In genomic region chr17:38851434-38851833, GRCh38 we compare ENCODE assay signal across 9 cellular contexts. TPM values are rescaled to one million over a fixed set of nuclear protein-coding genes. Genes with fewer than 3 reads are reported as not detected.
DNase-seq lines count a peak whose midpoint lies in the region; ATAC-seq, FAIRE-seq and TF ChIP-seq lines count a peak whose summit lies in the region.
"Had no signal": no experiment of that assay in that cellular context is flagged by ENCODE, and none has a peak within 500 bp of the region (broad histone marks: within the 10 kb centered on the region; RNA-seq: fewer than 3 reads in every experiment).

No MANE protein-coding gene starts in this region.

- H3K4me3 ChIP-seq in keratinocyte (ENCODE audit: control insufficient read depth in 2 of 3, extremely low read depth in 1 of 3, insufficient read depth in 2 of 3, low read depth in 1 of 3, low read length in 3 of 3): peak overlapping the region; percentile 67 to 100 (median 100)
- H3K4me3 ChIP-seq in suprapubic skin: peak overlapping the region; percentile 63
- peak overlapping the region in 1 of 4 donors; percentile 88 for H3K4me3 ChIP-seq in adrenal gland

- H3K9me3 Mint-ChIP-seq in activated T-cell treated with anti-CD3 and anti-CD28 coated beads, Interleukin-2, amount 50 U/mL, for 4 hours: no peaks in the 10 kb centered on the region
- H3K9me3 Mint-ChIP-seq in activated T-helper 2 cell treated with anti-CD3 and anti-CD28 coated beads, Interferon-gamma antibody, Interleukin-2, Interleukin-4, amounts not matched to agents 10 μg/mL and 5 μg/mL and 100 μg/mL, durations not matched to agents 14 hours and 24 hours and 36 hours: no peaks in the 10 kb centered on the region

- H4K20me1 ChIP-seq in keratinocyte (ENCODE audit: control insufficient read depth, extremely low read depth, insufficient read depth, low read length): peaks cover 36% of the 10 kb centered on the region

- H3K27me3 Mint-ChIP-seq in activated T-cell treated with anti-CD3 and anti-CD28 coated beads, Interleukin-2, amount 50 U/mL, for 4 hours (ENCODE audit: low read depth): no peaks in the 10 kb centered on the region
- no peaks in the 10 kb centered on the region for H3K27me3 Mint-ChIP-seq in activated T-helper 2 cell treated with anti-CD3 and anti-CD28 coated beads, Interferon-gamma antibody, Interleukin-2, Interleukin-4, amounts not matched to agents 10 μg/mL and 5 μg/mL and 100 μg/mL, durations not matched to agents 14 hours and 24 hours and 36 hours (ENCODE audit: low read depth)

- peaks cover 3% of the 10 kb centered on the region for H3K9me1 ChIP-seq in keratinocyte (ENCODE audit: control insufficient read depth, extremely low read depth, insufficient read depth, low read length)

- H3K4me3 Mint-ChIP-seq in activated T-cell treated with anti-CD3 and anti-CD28 coated beads, Interleukin-2, amount 50 U/mL, for 4 hours: peak overlapping the region; percentile 99
- H3K4me3 Mint-ChIP-seq in activated T-helper 2 cell treated with anti-CD3 and anti-CD28 coated beads, Interferon-gamma antibody, Interleukin-2, Interleukin-4, amounts not matched to agents 10 μg/mL and 5 μg/mL and 100 μg/mL, durations not matched to agents 14 hours and 24 hours and 36 hours (ENCODE audit: low read depth): peak overlapping the region; percentile 98

- TF ChIP-seq EP300 in suprapubic skin (IDR thresholded peaks at IDR 0.05): no peak

- peak overlapping the region; percentile 99 for H3K9ac ChIP-seq in keratinocyte (ENCODE audit: control insufficient read depth, extremely low read depth, insufficient read depth, low read length)

- peaks cover 36% of the 10 kb centered on the region for H3K4me1 Mint-ChIP-seq in activated T-cell treated with anti-CD3 and anti-CD28 coated beads, Interleukin-2, amount 50 U/mL, for 4 hours (ENCODE audit: low read depth)
- peaks cover 26% of the 10 kb centered on the region for H3K4me1 Mint-ChIP-seq in activated T-helper 2 cell treated with anti-CD3 and anti-CD28 coated beads, Interferon-gamma antibody, Interleukin-2, Interleukin-4, amounts not matched to agents 10 μg/mL and 5 μg/mL and 100 μg/mL, durations not matched to agents 14 hours and 24 hours and 36 hours (ENCODE audit: low read depth)

- intact Hi-C loops in activated T-helper 2 cell treated with anti-CD3 and anti-CD28 coated beads, Interferon-gamma antibody, Interleukin-2, Interleukin-4, amounts not matched to agents 10 μg/mL and 5 μg/mL and 100 μg/mL, durations not matched to agents 14 hours and 24 hours and 36 hours (cut with micrococcal nuclease): loop anchor here (5.0 kb wide), 2 partner anchors 149 to 301 kb away; partner anchors contain the start of gene PLXDC1
- intact Hi-C loops in adrenal gland (cut with DNase I): no loop called here

- H2AFZ ChIP-seq in keratinocyte (ENCODE audit: control insufficient read depth, low read length): no peak overlapping the region

- H3K9me3 ChIP-seq in keratinocyte (ENCODE audit: control insufficient read depth, low read depth, low read length): no peaks in the 10 kb centered on the region
- no peaks in the 10 kb centered on the region for H3K9me3 ChIP-seq in suprapubic skin
- no peaks in the 10 kb centered on the region for H3K9me3 ChIP-seq in adrenal gland (replicated peaks in 1 of 3)

- peaks cover 22% of the 10 kb centered on the region for H3K4me1 ChIP-seq in keratinocyte (ENCODE audit: control insufficient read depth, extremely low read depth, insufficient read depth, low read length)
- H3K4me1 ChIP-seq in suprapubic skin: peaks cover 25% of the 10 kb centered on the region
- H3K4me1 ChIP-seq in adrenal gland (replicated peaks in 1 of 2): peaks cover 24 to 32% of the 10 kb centered on the region in 2 donors

- peaks cover 37% of the 10 kb centered on the region for H3K79me2 ChIP-seq in keratinocyte (ENCODE audit: control insufficient read depth, insufficient read depth, low read length)

- H3K27ac ChIP-seq in keratinocyte (ENCODE audit: control insufficient read depth, insufficient read depth, low read length): peak overlapping the region; percentile 8
- H3K27ac ChIP-seq in suprapubic skin: no peak overlapping the region
- peak overlapping the region in 1 of 5 donors; percentile 2 for H3K27ac ChIP-seq in adrenal gland

- peaks cover 25 to 49% of the 10 kb centered on the region in 2 experiments for H3K36me3 ChIP-seq in keratinocyte (ENCODE audit: control insufficient read depth in 2 of 2, extremely low read depth in 1 of 2, insufficient read depth in 2 of 2, low read length in 2 of 2)
- H3K36me3 ChIP-seq in suprapubic skin: peaks cover 48% of the 10 kb centered on the region
- peaks cover 0 to 50% of the 10 kb centered on the region in 2 donors for H3K36me3 ChIP-seq in adrenal gland (replicated peaks in 1 of 2)

- H3K27ac Mint-ChIP-seq in activated T-helper 2 cell treated with anti-CD3 and anti-CD28 coated beads, Interferon-gamma antibody, Interleukin-2, Interleukin-4, amounts not matched to agents 10 μg/mL and 5 μg/mL and 100 μg/mL, durations not matched to agents 14 hours and 24 hours and 36 hours: peak overlapping the region; percentile 61

- WGBS in suprapubic skin: 38% methylated on average over 2 of the region's 2 CpGs
- 26 to 49% (median 34%) methylated on average over 2 of the region's 2 CpGs for WGBS in adrenal gland, 4 donors

- ATAC-seq in activated T-cell treated with anti-CD3 and anti-CD28 coated beads, Interleukin-2, amount 50 U/mL, for 4 hours: no peak
- ATAC-seq in GM21381 (IDR thresholded peaks at IDR 0.05; ENCODE audit: unreplicated experiment): no peak

- peak overlapping the region; percentile 87 for H3K4me2 ChIP-seq in keratinocyte (ENCODE audit: control insufficient read depth, extremely low read depth, insufficient read depth, low read depth, low read length)

- no peak for DNase-seq in activated T-cell treated with anti-CD3 and anti-CD28 coated beads, Interleukin-2, amount 50 U/mL, for 4 hours
- no peak for DNase-seq in activated T-cell treated with anti-CD3 and anti-CD28 coated beads, Interleukin-2, amount 50 U/mL, for 48 hours
- DNase-seq in activated T-helper 2 cell treated with anti-CD3 and anti-CD28 coated beads, Interferon-gamma antibody, Interleukin-2, Interleukin-4, amounts not matched to agents 10 μg/mL and 5 μg/mL and 100 μg/mL, durations not matched to agents 14 hours and 24 hours and 36 hours (ENCODE audit: low spot score): no peak
- DNase-seq in keratinocyte (ENCODE audit: low read depth, low spot score) (no peak), suprapubic skin (ENCODE audit: low spot score in 2 of 2) (no peak), adrenal gland (no peak)
- DNase-seq in NK-92 treated with Interleukin-12 subunit alpha and Interleukin-12 subunit beta, amount 100 ng/mL, for 24 hours (lab: John Stamatoyannopoulos, UW): no peak
- DNase-seq: activated CD4-positive, alpha-beta T cell treated with anti-CD3 and anti-CD28 coated beads, Interleukin-2, amount 50 U/mL, for 4 hours had no signal

- dilution Hi-C loops in keratinocyte (cut with MboI; ENCODE audit: extremely low pct_ligation_motif_present, low sequenced_read_pairs): no loop called here

- TF ChIP-seq CTCF in keratinocyte (optimal IDR thresholded peaks at IDR 0.05 in 1 of 3, IDR thresholded peaks at IDR 0.05 in 1 of 3, conservative IDR thresholded peaks at IDR 0.05 in 1 of 3; ENCODE audit: extremely low read depth in 1 of 3, insufficient read depth in 2 of 3, low read length in 3 of 3) (no peak), suprapubic skin (IDR thresholded peaks at IDR 0.05) (no peak), adrenal gland (IDR thresholded peaks at IDR 0.05) (no peak)

- FAIRE-seq in keratinocyte (lab: Jason Lieb, UNC): no peak

- H3K36me3 Mint-ChIP-seq in activated T-cell treated with anti-CD3 and anti-CD28 coated beads, Interleukin-2, amount 50 U/mL, for 4 hours (ENCODE audit: insufficient read depth): peaks cover 50% of the 10 kb centered on the region
- H3K36me3 Mint-ChIP-seq in activated T-helper 2 cell treated with anti-CD3 and anti-CD28 coated beads, Interferon-gamma antibody, Interleukin-2, Interleukin-4, amounts not matched to agents 10 μg/mL and 5 μg/mL and 100 μg/mL, durations not matched to agents 14 hours and 24 hours and 36 hours (ENCODE audit: low read depth): peaks cover 65% of the 10 kb centered on the region

- TF ChIP-seq POLR2A in suprapubic skin (IDR thresholded peaks at IDR 0.05): no peak
- peak in 1 of 2 donors; percentile 15 for TF ChIP-seq POLR2A in adrenal gland (IDR thresholded peaks at IDR 0.05)

- no peaks in the 10 kb centered on the region for H3K27me3 ChIP-seq in keratinocyte (ENCODE audit: control insufficient read depth, extremely low read depth, insufficient read depth, low read length)
- H3K27me3 ChIP-seq in suprapubic skin: no peaks in the 10 kb centered on the region
- no peaks in the 10 kb centered on the region for H3K27me3 ChIP-seq in adrenal gland

RNA-seq across cellular contexts. Expression of gene RPL23, which starts 2.1 kb away (rescaled TPM):
- total RNA-seq in activated T-cell treated with anti-CD3 and anti-CD28 coated beads, Interleukin-2, amount 50 U/mL, for 4 hours: 1,000 to 10,000 TPM; 2,350 to 2,556 (median 2,362) TPM
- total RNA-seq in activated T-helper 2 cell treated with anti-CD3 and anti-CD28 coated beads, Interferon-gamma antibody, Interleukin-2, Interleukin-4, amounts not matched to agents 10 μg/mL and 5 μg/mL and 100 μg/mL, durations not matched to agents 14 hours and 24 hours and 36 hours: 1,775 and 1,796 TPM in 2 replicates
- polyA plus RNA-seq in keratinocyte (2,125 to 2,966 TPM (median 2,468 TPM) in 3 replicates), adrenal gland (1,000 to 10,000 TPM; 2,027 to 3,246 (median 2,815) TPM)
- polyA plus RNA-seq in keratinocyte (2011; ENCODE audit: low read depth): 7,440 TPM
- polyA plus RNA-seq in keratinocyte (2011; cell fraction: cytosol; rRNA removed): 2,699 and 3,057 TPM in 2 replicates
- polyA plus RNA-seq in keratinocyte (2011; cell fraction: nucleus; rRNA removed): 628 and 824 TPM in 2 replicates
- 2,108 and 3,125 TPM in 2 replicates for polyA plus RNA-seq in keratinocyte (2012; ENCODE audit: low replicate concordance)
- 114 to 670 TPM (median 442 TPM) in 3 replicates for polyA minus RNA-seq in keratinocyte
- 311 TPM for polyA minus RNA-seq in keratinocyte (2011; cell fraction: cytosol; rRNA and poly(A)+ RNA removed)
- polyA minus RNA-seq in keratinocyte (2011; cell fraction: nucleus; rRNA and poly(A)+ RNA removed): 76.0 and 133 TPM in 2 replicates
- total RNA-seq in suprapubic skin (1,000 to 10,000 TPM; 1,382 to 1,902 (median 1,771) TPM), adrenal gland (1,000 to 10,000 TPM in 6 of 8 donors, 100 to 1,000 TPM in 2; 927 to 1,685 (median 1,368) TPM)

RNA-seq across cellular contexts. Expression of gene LASP1, which starts 18.4 kb away (rescaled TPM):
- total RNA-seq in activated T-cell treated with anti-CD3 and anti-CD28 coated beads, Interleukin-2, amount 50 U/mL, for 4 hours: 100 to 1,000 TPM in 1 of 3 donors, 10 to 100 TPM in 2; 74.7 to 109 (median 88.2) TPM
- total RNA-seq in activated T-helper 2 cell treated with anti-CD3 and anti-CD28 coated beads, Interferon-gamma antibody, Interleukin-2, Interleukin-4, amounts not matched to agents 10 μg/mL and 5 μg/mL and 100 μg/mL, durations not matched to agents 14 hours and 24 hours and 36 hours: 151 and 156 TPM in 2 replicates
- 72.5 to 117 TPM (median 88.1 TPM) in 3 replicates for polyA plus RNA-seq in keratinocyte
- 60.3 TPM for polyA plus RNA-seq in keratinocyte (2011; ENCODE audit: low read depth)
- polyA plus RNA-seq in keratinocyte (2011; cell fraction: cytosol; rRNA removed): 84.7 and 110 TPM in 2 replicates
- polyA plus RNA-seq in keratinocyte (2011; cell fraction: nucleus; rRNA removed): 103 and 116 TPM in 2 replicates
- polyA plus RNA-seq in keratinocyte (2012; ENCODE audit: low replicate concordance): 51.4 and 174 TPM in 2 replicates
- 134 to 233 TPM (median 138 TPM) in 3 replicates for polyA minus RNA-seq in keratinocyte
- polyA minus RNA-seq in keratinocyte (2011; cell fraction: cytosol; rRNA and poly(A)+ RNA removed): 335 TPM
- polyA minus RNA-seq in keratinocyte (2011; cell fraction: nucleus; rRNA and poly(A)+ RNA removed): 76.9 and 90.5 TPM in 2 replicates
- 100 to 1,000 TPM in 2 of 4 donors, 10 to 100 TPM in 2; 83.1 to 124 (median 99.6) TPM for total RNA-seq in suprapubic skin
- total RNA-seq in adrenal gland: 100 to 1,000 TPM in 5 of 8 donors, 10 to 100 TPM in 3; 73.4 to 123 (median 104) TPM
- polyA plus RNA-seq in adrenal gland: 10 to 100 TPM; 36.3 to 65.1 (median 43.3) TPM

RNA-seq across cellular contexts. Expression of gene CWC25, which starts 26.3 kb away (rescaled TPM):
- 10 to 100 TPM; 32.7 to 36.5 (median 32.9) TPM for total RNA-seq in activated T-cell treated with anti-CD3 and anti-CD28 coated beads, Interleukin-2, amount 50 U/mL, for 4 hours
- 23.0 and 26.4 TPM in 2 replicates for total RNA-seq in activated T-helper 2 cell treated with anti-CD3 and anti-CD28 coated beads, Interferon-gamma antibody, Interleukin-2, Interleukin-4, amounts not matched to agents 10 μg/mL and 5 μg/mL and 100 μg/mL, durations not matched to agents 14 hours and 24 hours and 36 hours
- 12.7 to 15.3 TPM (median 14.9 TPM) in 3 replicates for polyA plus RNA-seq in keratinocyte
- polyA plus RNA-seq in keratinocyte (2011; ENCODE audit: low read depth): 53.7 TPM
- 8.1 and 10.5 TPM in 2 replicates for polyA plus RNA-seq in keratinocyte (2011; cell fraction: cytosol; rRNA removed)
- 40.1 and 44.1 TPM in 2 replicates for polyA plus RNA-seq in keratinocyte (2011; cell fraction: nucleus; rRNA removed)
- polyA plus RNA-seq in keratinocyte (2012; ENCODE audit: low replicate concordance): 11.6 and 36.1 TPM in 2 replicates
- 5.4 to 8.3 TPM (median 7.5 TPM) in 3 replicates for polyA minus RNA-seq in keratinocyte
- polyA minus RNA-seq in keratinocyte (2011; cell fraction: cytosol; rRNA and poly(A)+ RNA removed): 5.9 TPM
- 6.0 and 11.3 TPM in 2 replicates for polyA minus RNA-seq in keratinocyte (2011; cell fraction: nucleus; rRNA and poly(A)+ RNA removed)
- total RNA-seq in suprapubic skin: 10 to 100 TPM; 31.5 to 74.8 (median 34.4) TPM
- total RNA-seq in adrenal gland: 10 to 100 TPM in 7 of 8 donors, 1 to 10 TPM in 1; 4.5 to 21.8 (median 14.3) TPM
- polyA plus RNA-seq in adrenal gland: 10 to 100 TPM; 20.7 to 47.8 (median 33.1) TPM

RNA-seq across cellular contexts. Expression of gene PIP4K2B, which starts 52.1 kb away (rescaled TPM):
- 10 to 100 TPM; 33.6 to 40.5 (median 39.3) TPM for total RNA-seq in activated T-cell treated with anti-CD3 and anti-CD28 coated beads, Interleukin-2, amount 50 U/mL, for 4 hours
- total RNA-seq in activated T-helper 2 cell treated with anti-CD3 and anti-CD28 coated beads, Interferon-gamma antibody, Interleukin-2, Interleukin-4, amounts not matched to agents 10 μg/mL and 5 μg/mL and 100 μg/mL, durations not matched to agents 14 hours and 24 hours and 36 hours: 35.3 and 45.3 TPM in 2 replicates
- polyA plus RNA-seq in keratinocyte: 26.4 to 29.2 TPM (median 29.2 TPM) in 3 replicates
- polyA plus RNA-seq in keratinocyte (2011; ENCODE audit: low read depth): 9.8 TPM
- 23.8 and 24.4 TPM in 2 replicates for polyA plus RNA-seq in keratinocyte (2011; cell fraction: cytosol; rRNA removed)
- polyA plus RNA-seq in keratinocyte (2011; cell fraction: nucleus; rRNA removed): 40.8 and 42.6 TPM in 2 replicates
- 7.6 and 31.4 TPM in 2 replicates for polyA plus RNA-seq in keratinocyte (2012; ENCODE audit: low replicate concordance)
- 64.5 to 72.1 TPM (median 67.2 TPM) in 3 replicates for polyA minus RNA-seq in keratinocyte
- 27.4 TPM for polyA minus RNA-seq in keratinocyte (2011; cell fraction: cytosol; rRNA and poly(A)+ RNA removed)
- polyA minus RNA-seq in keratinocyte (2011; cell fraction: nucleus; rRNA and poly(A)+ RNA removed): 12.5 and 27.8 TPM in 2 replicates
- total RNA-seq in suprapubic skin: 10 to 100 TPM; 31.0 to 46.7 (median 38.6) TPM
- total RNA-seq in adrenal gland: 10 to 100 TPM; 48.5 to 92.4 (median 74.9) TPM
- polyA plus RNA-seq in adrenal gland: 10 to 100 TPM; 30.0 to 49.9 (median 44.0) TPM
